In genomic region chr7:106569500-106569929, GRCh38 we compare ENCODE assay signal across 1 cellular context.
TF ChIP-seq lines count a peak whose summit lies in the region.

No MANE protein-coding gene starts in this region.

TF ChIP-seq in K562, 482 proteins besides CTCF, POLR2A, EP300 and RAD21 (continued from another document and continues in another):
- TF ChIP-seq CREB3L1 (IDR thresholded peaks at IDR 0.05; ENCODE audit: borderline replicate concordance, low read depth) (no peak; the same call in 1 of the 2 replicates), TCF7 (IDR thresholded peaks at IDR 0.05; ENCODE audit: borderline replicate concordance) (no peak), FIP1L1 (IDR thresholded peaks at IDR 0.05; ENCODE audit: low read depth, low read length, poor library complexity, severe bottlenecking) (no peak), STAT5B (CRISPR knock-in tag; IDR thresholded peaks at IDR 0.05) (peak; percentile 66; the same call in 1 of the 2 replicates), ZKSCAN1 (IDR thresholded peaks at IDR 0.05; ENCODE audit: low read depth, low read length) (no peak), TRIM28 (IDR thresholded peaks at IDR 0.05) (no peak), YY1 (IDR thresholded peaks at IDR 0.05; ENCODE audit: borderline replicate concordance in 1 of 3, control insufficient read depth in 1 of 3, extremely low read depth in 1 of 3, insufficient read depth in 3 of 3, insufficient read length in 1 of 3, insufficient replicate concordance in 2 of 3, low read depth in 1 of 3, low read length in 2 of 3) (no peak), THAP7 (CRISPR knock-in tag; IDR thresholded peaks at IDR 0.05) (no peak), ZBTB43 (CRISPR knock-in tag; IDR thresholded peaks at IDR 0.05) (peak; percentile 63; the same call in 1 of the 2 replicates), PRPF4 (IDR thresholded peaks at IDR 0.05; ENCODE audit: insufficient read depth, low read depth, low read length, poor library complexity, severe bottlenecking) (no peak), NR2C1 (IDR thresholded peaks at IDR 0.05) (no peak; the same call in 1 of the 2 replicates), NR2C1 (tag; IDR thresholded peaks at IDR 0.05) (peak; percentile 72), POLR3G (IDR thresholded peaks at IDR 0.05; ENCODE audit: extremely low read depth, insufficient read length, insufficient replicate concordance) (no peak), ZNF589 (CRISPR knock-in tag; IDR thresholded peaks at IDR 0.05; ENCODE audit: low read depth) (peak; percentile 95), AFF1 (IDR thresholded peaks at IDR 0.05; ENCODE audit: low read depth in 1 of 2, partially characterized antibody in 2 of 2) (peak in 1 of 2 experiments; percentile 1), PATZ1 (CRISPR knock-in tag; IDR thresholded peaks at IDR 0.05; ENCODE audit: borderline replicate concordance) (no peak; the same call in 1 of the 2 replicates), RAD51 (IDR thresholded peaks at IDR 0.05; ENCODE audit: borderline replicate concordance, low read depth) (peak; percentile 89), TCF15 (CRISPR knock-in tag; IDR thresholded peaks at IDR 0.05) (peak; percentile 96), ATF7 (IDR thresholded peaks at IDR 0.05) (no peak), TRIM24 (IDR thresholded peaks at IDR 0.05) (peak; percentile 90 to 95), CHD4 (IDR thresholded peaks at IDR 0.05; ENCODE audit: insufficient read depth, insufficient replicate concordance, low read depth, low read length, poor library complexity, severe bottlenecking) (peak; percentile 10), ZNF436 (CRISPR knock-in tag; IDR thresholded peaks at IDR 0.05) (peak; percentile 64), HMBOX1 (IDR thresholded peaks at IDR 0.05) (no peak), SOX6 (IDR thresholded peaks at IDR 0.05) (no peak), ZBTB5 (IDR thresholded peaks at IDR 0.05) (no peak), ZNF280B (CRISPR knock-in tag; IDR thresholded peaks at IDR 0.05) (no peak), ZNF175 (CRISPR knock-in tag; IDR thresholded peaks at IDR 0.05; ENCODE audit: low read depth) (peak; percentile 98), ARID1B (IDR thresholded peaks at IDR 0.05) (no peak), ZNF584 (CRISPR knock-in tag; IDR thresholded peaks at IDR 0.05; ENCODE audit: low read depth) (peak; percentile 96), NFIX (CRISPR knock-in tag; IDR thresholded peaks at IDR 0.05; ENCODE audit: low read depth) (peak; percentile 23; the same call in 1 of the 2 replicates), NR0B1 (IDR thresholded peaks at IDR 0.05; ENCODE audit: partially characterized antibody) (no peak), FOXP4 (CRISPR knock-in tag; IDR thresholded peaks at IDR 0.05; ENCODE audit: borderline replicate concordance) (0 out of 2 replicates have a peak, but pooled peaks have one; percentile 67), ZBTB12 (CRISPR knock-in tag; IDR thresholded peaks at IDR 0.05) (peak; percentile 73), KDM5B (IDR thresholded peaks at IDR 0.05; ENCODE audit: insufficient replicate concordance, low read depth, low read length) (no peak), RBM39 (optimal IDR thresholded peaks at IDR 0.05; ENCODE audit: low read depth, low read length) (no peak), TGIF2 (CRISPR knock-in tag; IDR thresholded peaks at IDR 0.05) (no peak), NR2C2 (CRISPR knock-in tag; IDR thresholded peaks at IDR 0.05) (no peak), NR2C2 (tag; IDR thresholded peaks at IDR 0.05) (peak; percentile 67; the same call in 1 of the 2 replicates), ZNF764 (CRISPR knock-in tag; IDR thresholded peaks at IDR 0.05; ENCODE audit: low read depth) (no peak), SUPT5H (IDR thresholded peaks at IDR 0.05) (no peak), CBFB (CRISPR knock-in tag; IDR thresholded peaks at IDR 0.05) (no peak), TBP (optimal IDR thresholded peaks at IDR 0.05; ENCODE audit: low read depth, low read length) (no peak)
